Comparison of ENCODE assay signal across 1 cellular context in the genomic region with DNA sequence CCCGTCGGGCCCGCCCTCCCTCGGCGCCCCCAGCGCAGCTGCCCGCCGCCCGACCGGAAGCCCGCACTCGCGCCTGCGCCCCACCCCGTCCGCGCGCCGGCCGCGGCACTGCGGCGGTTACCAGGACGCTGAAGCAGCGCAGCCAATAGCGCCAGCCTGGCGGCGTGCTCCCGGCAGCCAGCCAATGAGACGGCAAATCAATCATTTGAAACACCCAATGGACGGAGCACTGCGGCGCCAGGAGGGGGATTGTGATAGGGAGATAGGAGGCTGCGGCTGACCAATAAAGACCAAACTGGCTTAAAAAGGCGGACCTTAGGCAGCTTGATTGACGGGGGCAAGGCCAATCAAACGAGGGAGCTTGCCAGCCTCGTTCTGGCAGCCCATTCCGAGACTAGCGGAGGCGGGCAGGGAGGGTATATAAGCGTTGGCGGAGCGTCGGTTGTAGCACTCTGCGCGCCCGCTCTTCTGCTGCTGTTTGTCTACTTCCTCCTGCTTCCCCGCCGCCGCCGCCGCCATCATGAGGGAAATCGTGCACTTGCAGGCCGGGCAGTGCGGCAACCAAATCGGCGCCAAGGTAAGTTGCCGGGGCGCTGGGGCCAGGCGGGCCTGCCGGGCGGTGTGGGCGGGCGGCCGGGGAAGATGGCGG.
TF ChIP-seq lines count a peak whose summit lies in the region.

A gene (plus strand): TSS at position 447 of the 649 bp plus-strand sequence. CDS start 74 bp downstream, at position 521.

TF ChIP-seq in WTC11, 78 proteins besides CTCF, POLR2A, EP300 and RAD21 (continued from another document and continues in another):
- TF ChIP-seq, protein P1, sequence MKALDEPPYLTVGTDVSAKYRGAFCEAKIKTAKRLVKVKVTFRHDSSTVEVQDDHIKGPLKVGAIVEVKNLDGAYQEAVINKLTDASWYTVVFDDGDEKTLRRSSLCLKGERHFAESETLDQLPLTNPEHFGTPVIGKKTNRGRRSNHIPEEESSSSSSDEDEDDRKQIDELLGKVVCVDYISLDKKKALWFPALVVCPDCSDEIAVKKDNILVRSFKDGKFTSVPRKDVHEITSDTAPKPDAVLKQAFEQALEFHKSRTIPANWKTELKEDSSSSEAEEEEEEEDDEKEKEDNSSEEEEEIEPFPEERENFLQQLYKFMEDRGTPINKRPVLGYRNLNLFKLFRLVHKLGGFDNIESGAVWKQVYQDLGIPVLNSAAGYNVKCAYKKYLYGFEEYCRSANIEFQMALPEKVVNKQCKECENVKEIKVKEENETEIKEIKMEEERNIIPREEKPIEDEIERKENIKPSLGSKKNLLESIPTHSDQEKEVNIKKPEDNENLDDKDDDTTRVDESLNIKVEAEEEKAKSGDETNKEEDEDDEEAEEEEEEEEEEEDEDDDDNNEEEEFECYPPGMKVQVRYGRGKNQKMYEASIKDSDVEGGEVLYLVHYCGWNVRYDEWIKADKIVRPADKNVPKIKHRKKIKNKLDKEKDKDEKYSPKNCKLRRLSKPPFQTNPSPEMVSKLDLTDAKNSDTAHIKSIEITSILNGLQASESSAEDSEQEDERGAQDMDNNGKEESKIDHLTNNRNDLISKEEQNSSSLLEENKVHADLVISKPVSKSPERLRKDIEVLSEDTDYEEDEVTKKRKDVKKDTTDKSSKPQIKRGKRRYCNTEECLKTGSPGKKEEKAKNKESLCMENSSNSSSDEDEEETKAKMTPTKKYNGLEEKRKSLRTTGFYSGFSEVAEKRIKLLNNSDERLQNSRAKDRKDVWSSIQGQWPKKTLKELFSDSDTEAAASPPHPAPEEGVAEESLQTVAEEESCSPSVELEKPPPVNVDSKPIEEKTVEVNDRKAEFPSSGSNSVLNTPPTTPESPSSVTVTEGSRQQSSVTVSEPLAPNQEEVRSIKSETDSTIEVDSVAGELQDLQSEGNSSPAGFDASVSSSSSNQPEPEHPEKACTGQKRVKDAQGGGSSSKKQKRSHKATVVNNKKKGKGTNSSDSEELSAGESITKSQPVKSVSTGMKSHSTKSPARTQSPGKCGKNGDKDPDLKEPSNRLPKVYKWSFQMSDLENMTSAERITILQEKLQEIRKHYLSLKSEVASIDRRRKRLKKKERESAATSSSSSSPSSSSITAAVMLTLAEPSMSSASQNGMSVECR (CRISPR knock-in tag; IDR thresholded peaks at IDR 0.05; ENCODE audit: borderline replicate concordance) = peak; percentile 85; the same call in 1 of the 2 replicates
- TF ChIP-seq, protein P2, sequence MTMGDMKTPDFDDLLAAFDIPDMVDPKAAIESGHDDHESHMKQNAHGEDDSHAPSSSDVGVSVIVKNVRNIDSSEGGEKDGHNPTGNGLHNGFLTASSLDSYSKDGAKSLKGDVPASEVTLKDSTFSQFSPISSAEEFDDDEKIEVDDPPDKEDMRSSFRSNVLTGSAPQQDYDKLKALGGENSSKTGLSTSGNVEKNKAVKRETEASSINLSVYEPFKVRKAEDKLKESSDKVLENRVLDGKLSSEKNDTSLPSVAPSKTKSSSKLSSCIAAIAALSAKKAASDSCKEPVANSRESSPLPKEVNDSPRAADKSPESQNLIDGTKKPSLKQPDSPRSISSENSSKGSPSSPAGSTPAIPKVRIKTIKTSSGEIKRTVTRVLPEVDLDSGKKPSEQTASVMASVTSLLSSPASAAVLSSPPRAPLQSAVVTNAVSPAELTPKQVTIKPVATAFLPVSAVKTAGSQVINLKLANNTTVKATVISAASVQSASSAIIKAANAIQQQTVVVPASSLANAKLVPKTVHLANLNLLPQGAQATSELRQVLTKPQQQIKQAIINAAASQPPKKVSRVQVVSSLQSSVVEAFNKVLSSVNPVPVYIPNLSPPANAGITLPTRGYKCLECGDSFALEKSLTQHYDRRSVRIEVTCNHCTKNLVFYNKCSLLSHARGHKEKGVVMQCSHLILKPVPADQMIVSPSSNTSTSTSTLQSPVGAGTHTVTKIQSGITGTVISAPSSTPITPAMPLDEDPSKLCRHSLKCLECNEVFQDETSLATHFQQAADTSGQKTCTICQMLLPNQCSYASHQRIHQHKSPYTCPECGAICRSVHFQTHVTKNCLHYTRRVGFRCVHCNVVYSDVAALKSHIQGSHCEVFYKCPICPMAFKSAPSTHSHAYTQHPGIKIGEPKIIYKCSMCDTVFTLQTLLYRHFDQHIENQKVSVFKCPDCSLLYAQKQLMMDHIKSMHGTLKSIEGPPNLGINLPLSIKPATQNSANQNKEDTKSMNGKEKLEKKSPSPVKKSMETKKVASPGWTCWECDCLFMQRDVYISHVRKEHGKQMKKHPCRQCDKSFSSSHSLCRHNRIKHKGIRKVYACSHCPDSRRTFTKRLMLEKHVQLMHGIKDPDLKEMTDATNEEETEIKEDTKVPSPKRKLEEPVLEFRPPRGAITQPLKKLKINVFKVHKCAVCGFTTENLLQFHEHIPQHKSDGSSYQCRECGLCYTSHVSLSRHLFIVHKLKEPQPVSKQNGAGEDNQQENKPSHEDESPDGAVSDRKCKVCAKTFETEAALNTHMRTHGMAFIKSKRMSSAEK (CRISPR knock-in tag; IDR thresholded peaks at IDR 0.05; ENCODE audit: borderline replicate concordance) = peak; percentile 22; the same call in 1 of the 2 replicates
- TF ChIP-seq, protein P3, sequence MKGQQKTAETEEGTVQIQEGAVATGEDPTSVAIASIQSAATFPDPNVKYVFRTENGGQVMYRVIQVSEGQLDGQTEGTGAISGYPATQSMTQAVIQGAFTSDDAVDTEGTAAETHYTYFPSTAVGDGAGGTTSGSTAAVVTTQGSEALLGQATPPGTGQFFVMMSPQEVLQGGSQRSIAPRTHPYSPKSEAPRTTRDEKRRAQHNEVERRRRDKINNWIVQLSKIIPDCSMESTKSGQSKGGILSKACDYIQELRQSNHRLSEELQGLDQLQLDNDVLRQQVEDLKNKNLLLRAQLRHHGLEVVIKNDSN (CRISPR knock-in tag; IDR thresholded peaks at IDR 0.05) = no peak; the same call in 1 of the 2 replicates
- TF ChIP-seq NFYB (CRISPR knock-in tag; conservative IDR thresholded peaks at IDR 0.05; ENCODE audit: low read depth) = peak; percentile 100
- TF ChIP-seq, protein P4, sequence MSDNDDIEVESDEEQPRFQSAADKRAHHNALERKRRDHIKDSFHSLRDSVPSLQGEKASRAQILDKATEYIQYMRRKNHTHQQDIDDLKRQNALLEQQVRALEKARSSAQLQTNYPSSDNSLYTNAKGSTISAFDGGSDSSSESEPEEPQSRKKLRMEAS (CRISPR knock-in tag; IDR thresholded peaks at IDR 0.05) = no peak
- TF ChIP-seq, protein P5, sequence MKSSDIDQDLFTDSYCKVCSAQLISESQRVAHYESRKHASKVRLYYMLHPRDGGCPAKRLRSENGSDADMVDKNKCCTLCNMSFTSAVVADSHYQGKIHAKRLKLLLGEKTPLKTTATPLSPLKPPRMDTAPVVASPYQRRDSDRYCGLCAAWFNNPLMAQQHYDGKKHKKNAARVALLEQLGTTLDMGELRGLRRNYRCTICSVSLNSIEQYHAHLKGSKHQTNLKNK (CRISPR knock-in tag; IDR thresholded peaks at IDR 0.05) = no peak
- TF ChIP-seq JUN (CRISPR knock-in tag; IDR thresholded peaks at IDR 0.05) = peak; percentile 61; the same call in 1 of the 2 replicates
- no peak for TF ChIP-seq PRRX2 (CRISPR knock-in tag; IDR thresholded peaks at IDR 0.05)
- no peak for TF ChIP-seq ZNF317 (CRISPR knock-in tag; IDR thresholded peaks at IDR 0.05; ENCODE audit: borderline replicate concordance, low read depth)
- peak; percentile 50; the same call in 1 of the 2 replicates for TF ChIP-seq FOXP1 (CRISPR knock-in tag; IDR thresholded peaks at IDR 0.05; ENCODE audit: borderline replicate concordance)
- no peak for TF ChIP-seq TCF7 (CRISPR knock-in tag; IDR thresholded peaks at IDR 0.05; ENCODE audit: low read depth)
- peak; percentile 72 for TF ChIP-seq SP1 (CRISPR knock-in tag; conservative IDR thresholded peaks at IDR 0.05)
- TF ChIP-seq, protein P6, sequence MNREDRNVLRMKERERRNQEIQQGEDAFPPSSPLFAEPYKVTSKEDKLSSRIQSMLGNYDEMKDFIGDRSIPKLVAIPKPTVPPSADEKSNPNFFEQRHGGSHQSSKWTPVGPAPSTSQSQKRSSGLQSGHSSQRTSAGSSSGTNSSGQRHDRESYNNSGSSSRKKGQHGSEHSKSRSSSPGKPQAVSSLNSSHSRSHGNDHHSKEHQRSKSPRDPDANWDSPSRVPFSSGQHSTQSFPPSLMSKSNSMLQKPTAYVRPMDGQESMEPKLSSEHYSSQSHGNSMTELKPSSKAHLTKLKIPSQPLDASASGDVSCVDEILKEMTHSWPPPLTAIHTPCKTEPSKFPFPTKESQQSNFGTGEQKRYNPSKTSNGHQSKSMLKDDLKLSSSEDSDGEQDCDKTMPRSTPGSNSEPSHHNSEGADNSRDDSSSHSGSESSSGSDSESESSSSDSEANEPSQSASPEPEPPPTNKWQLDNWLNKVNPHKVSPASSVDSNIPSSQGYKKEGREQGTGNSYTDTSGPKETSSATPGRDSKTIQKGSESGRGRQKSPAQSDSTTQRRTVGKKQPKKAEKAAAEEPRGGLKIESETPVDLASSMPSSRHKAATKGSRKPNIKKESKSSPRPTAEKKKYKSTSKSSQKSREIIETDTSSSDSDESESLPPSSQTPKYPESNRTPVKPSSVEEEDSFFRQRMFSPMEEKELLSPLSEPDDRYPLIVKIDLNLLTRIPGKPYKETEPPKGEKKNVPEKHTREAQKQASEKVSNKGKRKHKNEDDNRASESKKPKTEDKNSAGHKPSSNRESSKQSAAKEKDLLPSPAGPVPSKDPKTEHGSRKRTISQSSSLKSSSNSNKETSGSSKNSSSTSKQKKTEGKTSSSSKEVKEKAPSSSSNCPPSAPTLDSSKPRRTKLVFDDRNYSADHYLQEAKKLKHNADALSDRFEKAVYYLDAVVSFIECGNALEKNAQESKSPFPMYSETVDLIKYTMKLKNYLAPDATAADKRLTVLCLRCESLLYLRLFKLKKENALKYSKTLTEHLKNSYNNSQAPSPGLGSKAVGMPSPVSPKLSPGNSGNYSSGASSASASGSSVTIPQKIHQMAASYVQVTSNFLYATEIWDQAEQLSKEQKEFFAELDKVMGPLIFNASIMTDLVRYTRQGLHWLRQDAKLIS (CRISPR knock-in tag; IDR thresholded peaks at IDR 0.05; ENCODE audit: borderline replicate concordance) = no peak
- TF ChIP-seq, protein P7, sequence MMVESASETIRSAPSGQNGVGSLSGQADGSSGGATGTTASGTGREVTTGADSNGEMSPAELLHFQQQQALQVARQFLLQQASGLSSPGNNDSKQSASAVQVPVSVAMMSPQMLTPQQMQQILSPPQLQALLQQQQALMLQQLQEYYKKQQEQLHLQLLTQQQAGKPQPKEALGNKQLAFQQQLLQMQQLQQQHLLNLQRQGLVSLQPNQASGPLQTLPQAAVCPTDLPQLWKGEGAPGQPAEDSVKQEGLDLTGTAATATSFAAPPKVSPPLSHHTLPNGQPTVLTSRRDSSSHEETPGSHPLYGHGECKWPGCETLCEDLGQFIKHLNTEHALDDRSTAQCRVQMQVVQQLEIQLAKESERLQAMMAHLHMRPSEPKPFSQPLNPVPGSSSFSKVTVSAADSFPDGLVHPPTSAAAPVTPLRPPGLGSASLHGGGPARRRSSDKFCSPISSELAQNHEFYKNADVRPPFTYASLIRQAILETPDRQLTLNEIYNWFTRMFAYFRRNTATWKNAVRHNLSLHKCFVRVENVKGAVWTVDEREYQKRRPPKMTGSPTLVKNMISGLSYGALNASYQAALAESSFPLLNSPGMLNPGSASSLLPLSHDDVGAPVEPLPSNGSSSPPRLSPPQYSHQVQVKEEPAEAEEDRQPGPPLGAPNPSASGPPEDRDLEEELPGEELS (CRISPR knock-in tag; IDR thresholded peaks at IDR 0.05) = peak; percentile 62; the same call in 1 of the 2 replicates
- no peak for TF ChIP-seq CBFB (CRISPR knock-in tag; IDR thresholded peaks at IDR 0.05; ENCODE audit: low read depth)
- no peak for TF ChIP-seq NR1H2 (CRISPR knock-in tag; IDR thresholded peaks at IDR 0.05)
- TF ChIP-seq MYBL2 (CRISPR knock-in tag; IDR thresholded peaks at IDR 0.05) = peak; percentile 87
- TF ChIP-seq TP53 (CRISPR knock-in tag; IDR thresholded peaks at IDR 0.05) = 0 out of 2 replicates have a peak, but pooled peaks have one; percentile 28
- TF ChIP-seq, protein P8, sequence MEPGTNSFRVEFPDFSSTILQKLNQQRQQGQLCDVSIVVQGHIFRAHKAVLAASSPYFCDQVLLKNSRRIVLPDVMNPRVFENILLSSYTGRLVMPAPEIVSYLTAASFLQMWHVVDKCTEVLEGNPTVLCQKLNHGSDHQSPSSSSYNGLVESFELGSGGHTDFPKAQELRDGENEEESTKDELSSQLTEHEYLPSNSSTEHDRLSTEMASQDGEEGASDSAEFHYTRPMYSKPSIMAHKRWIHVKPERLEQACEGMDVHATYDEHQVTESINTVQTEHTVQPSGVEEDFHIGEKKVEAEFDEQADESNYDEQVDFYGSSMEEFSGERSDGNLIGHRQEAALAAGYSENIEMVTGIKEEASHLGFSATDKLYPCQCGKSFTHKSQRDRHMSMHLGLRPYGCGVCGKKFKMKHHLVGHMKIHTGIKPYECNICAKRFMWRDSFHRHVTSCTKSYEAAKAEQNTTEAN (CRISPR knock-in tag; IDR thresholded peaks at IDR 0.05) = peak; percentile 61; the same call in 1 of the 2 replicates
- TF ChIP-seq, protein P9, sequence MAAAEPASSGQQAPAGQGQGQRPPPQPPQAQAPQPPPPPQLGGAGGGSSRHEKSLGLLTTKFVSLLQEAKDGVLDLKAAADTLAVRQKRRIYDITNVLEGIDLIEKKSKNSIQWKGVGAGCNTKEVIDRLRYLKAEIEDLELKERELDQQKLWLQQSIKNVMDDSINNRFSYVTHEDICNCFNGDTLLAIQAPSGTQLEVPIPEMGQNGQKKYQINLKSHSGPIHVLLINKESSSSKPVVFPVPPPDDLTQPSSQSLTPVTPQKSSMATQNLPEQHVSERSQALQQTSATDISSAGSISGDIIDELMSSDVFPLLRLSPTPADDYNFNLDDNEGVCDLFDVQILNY (CRISPR knock-in tag; IDR thresholded peaks at IDR 0.05) = peak; percentile 67; the same call in 1 of the 2 replicates
- TF ChIP-seq, protein P10, sequence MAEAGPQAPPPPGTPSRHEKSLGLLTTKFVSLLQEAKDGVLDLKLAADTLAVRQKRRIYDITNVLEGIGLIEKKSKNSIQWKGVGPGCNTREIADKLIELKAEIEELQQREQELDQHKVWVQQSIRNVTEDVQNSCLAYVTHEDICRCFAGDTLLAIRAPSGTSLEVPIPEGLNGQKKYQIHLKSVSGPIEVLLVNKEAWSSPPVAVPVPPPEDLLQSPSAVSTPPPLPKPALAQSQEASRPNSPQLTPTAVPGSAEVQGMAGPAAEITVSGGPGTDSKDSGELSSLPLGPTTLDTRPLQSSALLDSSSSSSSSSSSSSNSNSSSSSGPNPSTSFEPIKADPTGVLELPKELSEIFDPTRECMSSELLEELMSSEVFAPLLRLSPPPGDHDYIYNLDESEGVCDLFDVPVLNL (CRISPR knock-in tag; IDR thresholded peaks at IDR 0.05; ENCODE audit: borderline replicate concordance, low read depth) = 0 out of 2 replicates have a peak, but pooled peaks have one; percentile 13
- 0 out of 2 replicates have a peak, but pooled peaks have one; percentile 68 for TF ChIP-seq CREM (CRISPR knock-in tag; IDR thresholded peaks at IDR 0.05)
